ENCODE assay signal across 8 cellular contexts in genomic region chr5:124980174-124980941, GRCh38.
DNase-seq lines count a peak whose midpoint lies in the region; ATAC-seq and TF ChIP-seq lines count a peak whose summit lies in the region.

No MANE protein-coding gene starts in this region.

- no peak for TF ChIP-seq EP300 in stomach (IDR thresholded peaks at IDR 0.05)

- H3K9me3 ChIP-seq in HEK293 (ENCODE audit: control insufficient read depth, insufficient read depth, low read depth, low read length) (no peaks in the 10 kb centered on the region), stomach (peaks cover 0 to 17% (median 3%) of the 10 kb centered on the region in 4 donors)

- intact Hi-C loops in stomach (cut with DNase I; ENCODE audit: low total_unique reads) = no loop called here

- H3K27me3 ChIP-seq in stomach = no peaks in the 10 kb centered on the region

- TF ChIP-seq POLR2A in GM18505 (IDR thresholded peaks at IDR 0.05; ENCODE audit: borderline replicate concordance, extremely low read depth, insufficient read depth, insufficient read length) (no peak), stomach (IDR thresholded peaks at IDR 0.05) (no peak)

- DNase-seq in NCI-H1436 treated with DMSO at 0.1 percent for 48 hours (lab: John Stamatoyannopoulos, UW) = peak; percentile 93
- peak; percentile 48 for DNase-seq in iPS-NIHi7 (ENCODE audit: extremely low spot score)
- DNase-seq in AG08396 (ENCODE audit: low spot score) = no peak
- no peak for DNase-seq in SIG-M5 (lab: John Stamatoyannopoulos, UW)
- no peak for DNase-seq in HEK293T (ENCODE audit: extremely low spot score)
- no peak for DNase-seq in stomach

- H3K4me3 ChIP-seq in HEK293 (ENCODE audit: low read depth, low read length) (no peak overlapping the region), stomach (no peak overlapping the region)

- WGBS in stomach, 5 donors = 43 to 63% (median 51%) methylated on average over 8 of the region's 8 CpGs

- POLR2A ChIA-PET in HEK293 (lab: Yijun Ruan, JAX) = interaction anchor here (0.6 kb wide), 1 partner anchor 232 kb away, joined by 4 read pairs; no protein-coding TSS in a partner anchor
- POLR2A ChIA-PET in HEK293T (lab: Yijun Ruan, JAX) = interaction anchor here (1.4 kb wide), 1 partner anchor 10 kb away, joined by 3 read pairs; no protein-coding TSS in a partner anchor

- CTCF ChIA-PET in HEK293 (lab: Yijun Ruan, JAX) (interaction anchor here (1.0 kb wide), 1 partner anchor 345 kb away, joined by 3 read pairs; no protein-coding TSS in a partner anchor), HEK293T (lab: Yijun Ruan, JAX) (no interaction called here)

- peak overlapping the region; percentile 48; the same call in 1 of the 2 replicates for H3K27ac ChIP-seq in HEK293 (ENCODE audit: extremely low read depth, low read depth, low read length)
- H3K27ac ChIP-seq in stomach = peak overlapping the region in 1 of 5 donors; percentile 44

- peak; percentile 88 for ATAC-seq in GM18505 (IDR thresholded peaks at IDR 0.05; ENCODE audit: unreplicated experiment)

- TF ChIP-seq CTCF in HEK293 (tag by site-specific recombination; IDR thresholded peaks at IDR 0.05) (no peak), stomach (IDR thresholded peaks at IDR 0.05) (no peak)

- H3K36me3 ChIP-seq in HEK293 (ENCODE audit: control insufficient read depth in 2 of 2, insufficient read depth in 1 of 2, low read length in 2 of 2) (no peaks in the 10 kb centered on the region), stomach (no peaks in the 10 kb centered on the region)

- peaks cover 18% of the 10 kb centered on the region for H3K4me1 ChIP-seq in HEK293 (ENCODE audit: control insufficient read depth, insufficient read depth, low read length)
- H3K4me1 ChIP-seq in stomach = peaks cover 0 to 30% (median 13%) of the 10 kb centered on the region in 4 donors

TF ChIP-seq in HEK293, 187 proteins besides CTCF, POLR2A, EP300 and RAD21 (continues in another document):
- no peak for TF ChIP-seq OVOL3 (tag by site-specific recombination; IDR thresholded peaks at IDR 0.05)
- TF ChIP-seq ZNF184 (tag by site-specific recombination; IDR thresholded peaks at IDR 0.05) = no peak
- peak; percentile 25; the same call in 1 of the 2 replicates for TF ChIP-seq ZNF561 (tag by site-specific recombination; IDR thresholded peaks at IDR 0.05; ENCODE audit: borderline replicate concordance)
- no peak for TF ChIP-seq ZNF530 (tag by site-specific recombination; IDR thresholded peaks at IDR 0.05; ENCODE audit: low read depth)
- TF ChIP-seq PRDM6 (tag by site-specific recombination; IDR thresholded peaks at IDR 0.05) = peak; percentile 94
- 0 out of 2 replicates have a peak, but pooled peaks have one; percentile 28 for TF ChIP-seq ZFHX2 (tag by site-specific recombination; conservative IDR thresholded peaks at IDR 0.05)
- peak; percentile 80 for TF ChIP-seq ZNF341 (tag by site-specific recombination; IDR thresholded peaks at IDR 0.05; ENCODE audit: low read depth)
- no peak for TF ChIP-seq ZNF248 (tag by site-specific recombination; IDR thresholded peaks at IDR 0.05)
- peak; percentile 39; the same call in 1 of the 2 replicates for TF ChIP-seq IKZF3 (tag by site-specific recombination; IDR thresholded peaks at IDR 0.05)
- peak; percentile 28; the same call in 1 of the 2 replicates for TF ChIP-seq PRDM4 (tag by site-specific recombination; IDR thresholded peaks at IDR 0.05)
- peak; percentile 32; the same call in 1 of the 2 replicates for TF ChIP-seq EGR2 (tag by site-specific recombination; IDR thresholded peaks at IDR 0.05; ENCODE audit: low read depth)

TF ChIP-seq in HEK293T, 16 proteins besides CTCF, POLR2A, EP300 and RAD21:
- TF ChIP-seq FOXK2 (IDR thresholded peaks at IDR 0.05) = no peak
TF ChIP-seq in HEK293T: peak in this region for 0.

Comparison
In these comparisons a context has a peak if more than half of its experiments do, and no peak if none do; other contexts are left out.
1. DNase-seq: peak in NCI-H1436 treated with DMSO at 0.1 percent for 48 hours (single experiment) and iPS-NIHi7 (single experiment); none in AG08396 (single experiment), SIG-M5 (single experiment), HEK293T (single experiment) and stomach (single experiment).